In the genomic region with DNA sequence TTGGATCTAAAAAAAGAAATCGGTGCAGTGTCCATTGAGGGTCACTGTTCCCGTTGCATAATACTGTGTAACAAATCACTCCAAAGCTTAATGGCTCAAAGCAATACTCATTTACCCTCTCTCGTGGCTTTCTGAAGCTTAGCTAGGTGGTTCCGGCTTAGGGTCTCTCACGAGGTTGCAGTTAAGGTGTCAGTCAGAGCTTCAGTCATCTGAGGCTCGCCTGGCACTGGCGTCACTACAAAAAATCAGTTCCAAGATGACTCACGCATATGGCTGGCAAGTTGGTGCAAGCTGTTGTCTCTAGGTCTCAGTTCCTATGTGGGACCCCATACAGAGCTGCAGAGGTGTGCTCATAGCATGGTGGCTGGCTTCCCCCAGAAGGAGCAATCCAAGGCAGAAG, we compare ENCODE assay signal across 24 cellular contexts.
"Had no signal": no experiment of that assay in that cellular context is flagged by ENCODE, and none has a peak within 500 bp of the region (broad histone marks: within the 10 kb centered on the region; RNA-seq: fewer than 3 reads in every experiment).

No MANE protein-coding gene starts in this region.

- H3K27me3 Mint-ChIP-seq: activated CD8-positive, alpha-beta T cell treated with anti-CD3 and anti-CD28 coated beads for 36 hours had no signal

- H3K4me3 ChIP-seq: adrenal gland, Peyer's patch, SJCRH30 had no signal

- H3K27ac Mint-ChIP-seq: activated CD8-positive, alpha-beta T cell treated with anti-CD3 and anti-CD28 coated beads for 36 hours; activated naive CD8-positive, alpha-beta T cell treated with anti-CD3 and anti-CD28 coated beads, Interleukin-2, amount 10 ng/mL, durations not matched to agents 7 days and 5 days had no signal

- H3K36me3 ChIP-seq: adrenal gland, Peyer's patch, SJCRH30 had no signal

- ATAC-seq: activated CD4-positive, CD25-positive, alpha-beta regulatory T cell treated with anti-CD3 and anti-CD28 coated beads, Interleukin-2, amount 50 U/mL, for 24 hours; activated CD8-positive, alpha-beta T cell treated with anti-CD3 and anti-CD28 coated beads for 36 hours had no signal

- H3K27ac ChIP-seq: adrenal gland, Peyer's patch, RWPE1, SJCRH30 had no signal

- H3K36me3 Mint-ChIP-seq: activated naive CD8-positive, alpha-beta T cell treated with anti-CD3 and anti-CD28 coated beads, Interleukin-2, amount 10 ng/mL, durations not matched to agents 7 days and 5 days had no signal

- H3K9ac ChIP-seq: SK-N-SH had no signal

- H3K9me3 Mint-ChIP-seq: activated CD8-positive, alpha-beta T cell treated with anti-CD3 and anti-CD28 coated beads for 36 hours; activated naive CD8-positive, alpha-beta T cell treated with anti-CD3 and anti-CD28 coated beads, Interleukin-2, amount 10 ng/mL, durations not matched to agents 7 days and 5 days had no signal

- H3K4me3 Mint-ChIP-seq: activated CD8-positive, alpha-beta T cell treated with anti-CD3 and anti-CD28 coated beads for 36 hours; activated naive CD8-positive, alpha-beta T cell treated with anti-CD3 and anti-CD28 coated beads, Interleukin-2, amount 10 ng/mL, durations not matched to agents 7 days and 5 days had no signal

- H3K4me1 ChIP-seq: adrenal gland, Peyer's patch, SJCRH30 had no signal

- H3K4me1 Mint-ChIP-seq: activated naive CD8-positive, alpha-beta T cell treated with anti-CD3 and anti-CD28 coated beads, Interleukin-2, amount 10 ng/mL, durations not matched to agents 7 days and 5 days had no signal

- DNase-seq: activated CD4-positive, alpha-beta T cell treated with anti-CD3 and anti-CD28 coated beads for 4 hours; activated CD8-positive, alpha-beta memory T cell treated with anti-CD3 and anti-CD28 coated beads, Interleukin-2, amount 50 U/mL, for 4 hours; activated CD8-positive, alpha-beta T cell treated with anti-CD3 and anti-CD28 coated beads for 36 hours; activated naive CD4-positive, alpha-beta T cell treated with anti-CD3 and anti-CD28 coated beads, Interleukin-2, amount 50 U/mL, for 16 hours; activated naive CD8-positive, alpha-beta T cell treated with anti-CD3 and anti-CD28 coated beads, Interleukin-2, amount 10 ng/mL, durations not matched to agents 7 days and 5 days; adrenal gland; anterior cingulate cortex; central memory CD4-positive, alpha-beta T cell; NCI-H1105 treated with DMSO at 0.1 percent for 48 hours; NCI-H1436 treated with DMSO at 0.1 percent for 48 hours; NCI-H187; NCI-H2081; NCI-H2227 treated with DMSO at 0.1 percent for 48 hours; NCI-H446 treated with DMSO at 0.1 percent for 48 hours; NCI-H524 treated with DMSO at 0.1 percent for 48 hours; NCI-H748 treated with DMSO at 0.1 percent for 48 hours; OCI-M1; Peyer's patch; Right ventricle myocardium superior; SJCRH30; SK-N-SH; SW 1271 had no signal

- H3K9me3 ChIP-seq: adrenal gland, Peyer's patch, SJCRH30, SK-N-SH had no signal

- H3K27me3 ChIP-seq: Peyer's patch, SJCRH30 had no signal
